ENCODE assay signal across 8 cellular contexts in the genomic region with DNA sequence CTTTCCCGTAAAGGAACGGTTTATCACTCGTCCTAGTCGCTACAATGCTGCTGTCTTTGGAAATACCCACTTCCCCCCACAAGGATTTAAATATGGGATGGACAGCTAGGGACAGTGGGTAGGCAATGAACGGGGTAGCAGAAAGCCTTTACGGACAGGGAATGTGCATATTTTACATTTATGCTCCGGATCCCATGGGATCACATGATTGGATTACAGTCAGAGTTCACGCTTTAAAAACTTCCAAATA. TPM values are rescaled to one million over a fixed set of nuclear protein-coding genes. Genes with fewer than 3 reads are reported as not detected.
DNase-seq lines count a peak whose midpoint lies in the region; ATAC-seq and TF ChIP-seq lines count a peak whose summit lies in the region.

No MANE protein-coding gene starts in this region.

- H3K27me3 ChIP-seq in breast epithelium, result no peaks in the 10 kb centered on the region
- H3K27me3 ChIP-seq in mononuclear cell (ENCODE audit: insufficient read depth, low read length), result no peaks in the 10 kb centered on the region

- H3K36me3 Mint-ChIP-seq in stimulated activated naive CD8-positive, alpha-beta T cell treated with anti-CD3 and anti-CD28 coated beads, Interleukin-15, Interleukin-2, amounts not matched to agents 100 ng/mL and 50 ng/mL, for 24 hours (ENCODE audit: low read depth), result peaks cover 46% of the 10 kb centered on the region

- H3K4me1 ChIP-seq in breast epithelium, result peaks cover 0 to 4% of the 10 kb centered on the region in 2 donors
- peaks cover 19% of the 10 kb centered on the region for H3K4me1 ChIP-seq in mononuclear cell (ENCODE audit: insufficient read depth, low read length)

- peak overlapping the region; percentile 97 to 100 for H3K27ac ChIP-seq in breast epithelium

- peaks cover 6% of the 10 kb centered on the region for H3K9me3 Mint-ChIP-seq in stimulated activated naive CD8-positive, alpha-beta T cell treated with anti-CD3 and anti-CD28 coated beads, Interleukin-15, Interleukin-2, amounts not matched to agents 100 ng/mL and 50 ng/mL, for 24 hours

- no peak for ATAC-seq in stimulated activated naive CD8-positive, alpha-beta T cell treated with anti-CD3 and anti-CD28 coated beads, Interleukin-15, Interleukin-2, amounts not matched to agents 100 U/mL and 50 U/mL, for 24 hours
- ATAC-seq in HG02798 (IDR thresholded peaks at IDR 0.05; ENCODE audit: poor library complexity, unreplicated experiment) (no peak), GM18909 (IDR thresholded peaks at IDR 0.05; ENCODE audit: poor library complexity, unreplicated experiment) (no peak), GM19452 (IDR thresholded peaks at IDR 0.05; ENCODE audit: unreplicated experiment) (no peak)

- intact Hi-C loops in breast epithelium (cut with DNase I; ENCODE audit: low total_unique reads), result no loop called here

- no peak for TF ChIP-seq POLR2A in breast epithelium (IDR thresholded peaks at IDR 0.05)

- H3K4me1 Mint-ChIP-seq in stimulated activated naive CD8-positive, alpha-beta T cell treated with anti-CD3 and anti-CD28 coated beads, Interleukin-15, Interleukin-2, amounts not matched to agents 100 ng/mL and 50 ng/mL, for 24 hours (ENCODE audit: low read depth), result peaks cover 63% of the 10 kb centered on the region

- H3K9me3 ChIP-seq in breast epithelium, result no peaks in the 10 kb centered on the region
- H3K9me3 ChIP-seq in mononuclear cell (ENCODE audit: low read depth, low read length), result no peaks in the 10 kb centered on the region

- no peak for DNase-seq in stimulated activated naive CD8-positive, alpha-beta T cell treated with anti-CD3 and anti-CD28 coated beads, Interleukin-15, Interleukin-2, amounts not matched to agents 100 U/mL and 50 U/mL, for 24 hours
- DNase-seq in breast epithelium (ENCODE audit: low spot score in 2 of 2), result no peak
- no peak for DNase-seq in SW 1271 (lab: John Stamatoyannopoulos, UW)

- peak overlapping the region; percentile 94 for H3K4me3 Mint-ChIP-seq in stimulated activated naive CD8-positive, alpha-beta T cell treated with anti-CD3 and anti-CD28 coated beads, Interleukin-15, Interleukin-2, amounts not matched to agents 100 ng/mL and 50 ng/mL, for 24 hours

- peak overlapping the region; percentile 94 for H3K27ac Mint-ChIP-seq in stimulated activated naive CD8-positive, alpha-beta T cell treated with anti-CD3 and anti-CD28 coated beads, Interleukin-15, Interleukin-2, amounts not matched to agents 100 ng/mL and 50 ng/mL, for 24 hours

- peak overlapping the region; percentile 79 to 89 (median 88) for H3K4me3 ChIP-seq in breast epithelium
- peak overlapping the region; percentile 77 for H3K4me3 ChIP-seq in mononuclear cell (ENCODE audit: low read length)

- no peaks in the 10 kb centered on the region for H3K36me3 ChIP-seq in breast epithelium

- H3K27me3 Mint-ChIP-seq in stimulated activated naive CD8-positive, alpha-beta T cell treated with anti-CD3 and anti-CD28 coated beads, Interleukin-15, Interleukin-2, amounts not matched to agents 100 ng/mL and 50 ng/mL, for 24 hours, result no peaks in the 10 kb centered on the region

- no peak for TF ChIP-seq CTCF in breast epithelium (IDR thresholded peaks at IDR 0.05)

RNA-seq across cellular contexts. Expression of a gene that starts 1.2 kb away (rescaled TPM):
- total RNA-seq in breast epithelium (10 to 100 TPM; 24.8 to 41.3 (median 27.2) TPM), mononuclear cell (127 TPM)
